In the genomic region with DNA sequence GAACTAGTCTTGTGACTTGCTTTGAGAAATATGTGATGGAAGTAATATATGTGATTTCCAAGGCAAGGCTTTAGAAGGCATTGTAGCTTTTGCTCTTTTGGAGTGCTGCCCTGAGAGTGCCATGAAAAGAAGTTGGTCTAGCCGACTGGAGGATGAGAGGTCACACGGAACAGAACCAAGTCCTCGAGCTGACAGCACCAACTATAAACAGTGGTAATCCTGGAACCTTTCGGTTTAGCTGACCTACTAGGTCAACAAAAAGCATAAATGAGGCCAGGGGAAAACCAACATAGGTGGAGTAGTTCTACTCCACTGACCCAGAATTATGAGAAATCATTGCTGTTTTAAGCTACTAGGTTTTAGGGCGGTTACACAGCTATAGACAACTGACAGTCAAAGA, we compare ENCODE assay signal across 9 cellular contexts. TPM values are rescaled to one million over a fixed set of nuclear protein-coding genes. Genes with fewer than 3 reads are reported as not detected.
DNase-seq lines count a peak whose midpoint lies in the region; ATAC-seq and TF ChIP-seq lines count a peak whose summit lies in the region.
"Had no signal": no experiment of that assay in that cellular context is flagged by ENCODE, and none has a peak within 500 bp of the region (broad histone marks: within the 10 kb centered on the region; RNA-seq: fewer than 3 reads in every experiment).

No MANE protein-coding gene starts in this region.

- H3K4me1 Mint-ChIP-seq in chondrocyte (ENCODE audit: low read depth): peaks cover 46% of the 10 kb centered on the region

- H3K9me3 ChIP-seq in BLaER1 (no peaks in the 10 kb centered on the region), mononuclear cell (ENCODE audit: low read depth, low read length) (no peaks in the 10 kb centered on the region)

- no peak for ATAC-seq in GM21526 (IDR thresholded peaks at IDR 0.05; ENCODE audit: low FRiP score, unreplicated experiment)

- peaks cover 79% of the 10 kb centered on the region for H4K20me1 ChIP-seq in BLaER1

- H3K27ac Mint-ChIP-seq in chondrocyte (ENCODE audit: unreplicated experiment): peak overlapping the region; percentile 71

- peaks cover 48% of the 10 kb centered on the region for H3K36me3 ChIP-seq in BLaER1

- peak overlapping the region; percentile 93 for H3K4me2 ChIP-seq in BLaER1

- no peak for TF ChIP-seq CTCF in chondrocyte (IDR thresholded peaks at IDR 0.05)

- H3K27ac ChIP-seq in BLaER1: peak overlapping the region; percentile 95

- H3K27me3 Mint-ChIP-seq in chondrocyte (ENCODE audit: low read depth): no peaks in the 10 kb centered on the region

- H3K9ac ChIP-seq in BLaER1: peak overlapping the region; percentile 97

- no peaks in the 10 kb centered on the region for H3K9me3 Mint-ChIP-seq in chondrocyte (ENCODE audit: low read depth)

- peak overlapping the region; percentile 86 for H3K4me3 ChIP-seq in BLaER1
- peak overlapping the region; percentile 100 for H3K4me3 ChIP-seq in mononuclear cell (ENCODE audit: low read length)

- H3K4me1 ChIP-seq in BLaER1 (peaks cover 39% of the 10 kb centered on the region), mononuclear cell (ENCODE audit: insufficient read depth, low read length) (peaks cover 39% of the 10 kb centered on the region)

- H3K27me3 ChIP-seq in BLaER1: no peaks in the 10 kb centered on the region
- H3K27me3 ChIP-seq in mononuclear cell (ENCODE audit: insufficient read depth, low read length): no peaks in the 10 kb centered on the region

- peaks cover 7% of the 10 kb centered on the region for H3K36me3 Mint-ChIP-seq in chondrocyte (ENCODE audit: low read depth)

- no peak overlapping the region for H3K4me3 Mint-ChIP-seq in chondrocyte (ENCODE audit: unreplicated experiment)

- DNase-seq in HT-29 (ENCODE audit: low spot score) (peak; percentile 20), chondrocyte (ENCODE audit: low spot score) (no peak), SHP77 (lab: John Stamatoyannopoulos, UW) (no peak), NCI-H510A treated with DMSO at 0.1 percent for 48 hours (lab: John Stamatoyannopoulos, UW) (no peak), activated gamma-delta T cell (lab: John Stamatoyannopoulos, UW) (no peak)
- DNase-seq: head of caudate nucleus had no signal

RNA-seq across cellular contexts. Expression of a gene that starts 1.4 kb away (rescaled TPM):
- total RNA-seq in HT-29 (2014; rRNA removed; shearing (Covaris generic)): 98.7 and 126 TPM in 2 replicates
- total RNA-seq in chondrocyte: 183 to 216 TPM (median 184 TPM) in 3 replicates
- 155 TPM for total RNA-seq in mononuclear cell

RNA-seq across cellular contexts. Expression of a gene that starts 1.9 kb away (rescaled TPM):
- 20.2 and 27.1 TPM in 2 replicates for total RNA-seq in HT-29 (2014; rRNA removed; shearing (Covaris generic))
- total RNA-seq in chondrocyte (26.7 to 38.3 TPM (median 28.1 TPM) in 3 replicates), mononuclear cell (7.5 TPM)
